Comparison of ENCODE assay signal across 9 cellular contexts in the genomic region with DNA sequence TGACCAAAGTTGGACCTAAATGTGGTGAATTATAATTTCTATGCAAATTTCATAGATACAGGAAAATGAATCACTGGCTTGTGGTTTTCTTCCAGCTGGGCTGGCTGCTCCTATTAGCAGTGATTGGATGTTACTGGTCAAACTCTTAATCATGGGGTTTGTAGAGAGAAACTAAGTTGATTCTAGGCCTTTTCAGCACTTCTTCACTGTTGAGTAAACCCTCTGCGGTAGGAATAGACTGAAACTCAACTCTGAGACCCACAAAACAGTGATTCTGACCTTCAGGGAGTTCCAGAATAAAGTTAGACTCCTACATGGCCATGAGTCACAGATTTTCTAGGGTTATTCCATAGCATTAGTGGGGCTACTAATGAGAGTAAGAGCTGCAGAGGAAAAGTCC. TPM values are rescaled to one million over a fixed set of nuclear protein-coding genes. Genes with fewer than 3 reads are reported as not detected.
DNase-seq lines count a peak whose midpoint lies in the region; ATAC-seq and TF ChIP-seq lines count a peak whose summit lies in the region.
"Had no signal": no experiment of that assay in that cellular context is flagged by ENCODE, and none has a peak within 500 bp of the region (broad histone marks: within the 10 kb centered on the region; RNA-seq: fewer than 3 reads in every experiment).

No MANE protein-coding gene starts in this region.

- H3K36me3 Mint-ChIP-seq in MCF 10A (ENCODE audit: insufficient read depth, unreplicated experiment) = peaks cover 12% of the 10 kb centered on the region

- H3K4me1 ChIP-seq in breast epithelium (no peaks in the 10 kb centered on the region), esophagus muscularis mucosa (no peaks in the 10 kb centered on the region)

- TF ChIP-seq POLR2A in breast epithelium (IDR thresholded peaks at IDR 0.05) = no peak
- no peak for TF ChIP-seq POLR2A in esophagus muscularis mucosa (IDR thresholded peaks at IDR 0.05; ENCODE audit: low read depth)

- peak; percentile 36 for DNase-seq in MCF 10A (ENCODE audit: unreplicated experiment)
- DNase-seq in breast epithelium (ENCODE audit: low spot score in 2 of 2) = no peak
- peak; percentile 89 for DNase-seq in astrocyte of the cerebellum (ENCODE audit: low read depth)
- peak; percentile 2 for DNase-seq in superior temporal gyrus (ENCODE audit: extremely low spot score)
- DNase-seq in esophagus muscularis mucosa (ENCODE audit: extremely low spot score) = no peak
- no peak for DNase-seq in NCI-H1092 (lab: John Stamatoyannopoulos, UW)
- no peak for DNase-seq in NCI-H748 treated with DMSO at 0.1 percent for 48 hours (lab: John Stamatoyannopoulos, UW)
- DNase-seq: NCI-H526 treated with DMSO at 0.1 percent for 48 hours had no signal

- no peaks in the 10 kb centered on the region for H3K9me3 ChIP-seq in breast epithelium
- no peaks in the 10 kb centered on the region for H3K9me3 ChIP-seq in esophagus muscularis mucosa

- H3K36me3 ChIP-seq in breast epithelium = no peaks in the 10 kb centered on the region
- H3K36me3 ChIP-seq in esophagus muscularis mucosa = peaks cover 0 to 19% (median 13%) of the 10 kb centered on the region in 4 donors

- no peak for TF ChIP-seq EP300 in esophagus muscularis mucosa (IDR thresholded peaks at IDR 0.05)

- H3K9me3 Mint-ChIP-seq in MCF 10A (ENCODE audit: unreplicated experiment) = no peaks in the 10 kb centered on the region

- POLR2A ChIA-PET in MCF 10A (lab: Yijun Ruan, JAX) = no interaction called here

- H3K27me3 Mint-ChIP-seq in MCF 10A (ENCODE audit: insufficient read depth, unreplicated experiment) = no peaks in the 10 kb centered on the region

- H3K4me3 ChIP-seq in breast epithelium (no peak overlapping the region), astrocyte of the cerebellum (ENCODE audit: low read depth, low read length) (no peak overlapping the region), esophagus muscularis mucosa (no peak overlapping the region)

- H3K4me3 Mint-ChIP-seq in MCF 10A (ENCODE audit: unreplicated experiment) = no peak overlapping the region

- no peak overlapping the region for H3K27ac ChIP-seq in breast epithelium
- H3K27ac ChIP-seq in esophagus muscularis mucosa (replicated peaks in 1 of 4) = no peak overlapping the region

- ATAC-seq in HG02981 (IDR thresholded peaks at IDR 0.05; ENCODE audit: unreplicated experiment) = peak; percentile 95

- H3K27me3 ChIP-seq in breast epithelium (no peaks in the 10 kb centered on the region), esophagus muscularis mucosa (no peaks in the 10 kb centered on the region)

- in situ Hi-C loops in astrocyte of the cerebellum (cut with HindIII; ENCODE audit: low sequenced_read_pairs) = no loop called here

- H3K27ac Mint-ChIP-seq in MCF 10A (ENCODE audit: low read depth, unreplicated experiment) = peak overlapping the region; percentile 67

- WGBS in esophagus muscularis mucosa = 71% methylated on average over 1 of the region's 1 CpG

- CTCF ChIA-PET in MCF 10A (lab: Yijun Ruan, JAX) = no interaction called here

- no TSS peak for BruUV-seq in MCF 10A (replicated peaks; lab: Mats Ljungman, UMichigan)

- intact Hi-C loops in MCF 10A (cut with micrococcal nuclease) = no loop called here
- intact Hi-C loops in breast epithelium (cut with DNase I; ENCODE audit: low total_unique reads) = no loop called here
- intact Hi-C loops in esophagus muscularis mucosa (cut with DNase I) = no loop called here

- no peaks in the 10 kb centered on the region for H3K4me1 Mint-ChIP-seq in MCF 10A (ENCODE audit: insufficient read depth, unreplicated experiment)

- TF ChIP-seq CTCF in MCF 10A (IDR thresholded peaks at IDR 0.05; ENCODE audit: unreplicated experiment) (no peak), breast epithelium (IDR thresholded peaks at IDR 0.05) (no peak), astrocyte of the cerebellum (IDR thresholded peaks at IDR 0.05; ENCODE audit: low read depth, low read length, missing control alignments) (no peak), esophagus muscularis mucosa (IDR thresholded peaks at IDR 0.05) (no peak)

RNA-seq across cellular contexts. Expression of gene FKTN, which starts 47.9 kb away (rescaled TPM):
- total RNA-seq in MCF 10A (2022) = 34.5 and 38.3 TPM in 2 replicates
- total RNA-seq in breast epithelium = 10 to 100 TPM in 2 of 3 donors, 1 to 10 TPM in 1; 9.4 to 29.0 (median 12.1) TPM
- 10 to 100 TPM in 3 of 4 donors, 1 to 10 TPM in 1; 5.1 to 21.3 (median 14.7) TPM for total RNA-seq in esophagus muscularis mucosa

Comparison
In these comparisons a context has a peak if more than half of its experiments do, and no peak if none do; other contexts are left out.
1. DNase-seq: peak in MCF 10A (single experiment), astrocyte of the cerebellum (single experiment) and superior temporal gyrus (single experiment); none in breast epithelium (0 of 2), esophagus muscularis mucosa (single experiment), NCI-H1092 (single experiment) and NCI-H748 treated with DMSO at 0.1 percent for 48 hours (single experiment).